ENCODE assay signal across 17 cellular contexts in the genomic region with DNA sequence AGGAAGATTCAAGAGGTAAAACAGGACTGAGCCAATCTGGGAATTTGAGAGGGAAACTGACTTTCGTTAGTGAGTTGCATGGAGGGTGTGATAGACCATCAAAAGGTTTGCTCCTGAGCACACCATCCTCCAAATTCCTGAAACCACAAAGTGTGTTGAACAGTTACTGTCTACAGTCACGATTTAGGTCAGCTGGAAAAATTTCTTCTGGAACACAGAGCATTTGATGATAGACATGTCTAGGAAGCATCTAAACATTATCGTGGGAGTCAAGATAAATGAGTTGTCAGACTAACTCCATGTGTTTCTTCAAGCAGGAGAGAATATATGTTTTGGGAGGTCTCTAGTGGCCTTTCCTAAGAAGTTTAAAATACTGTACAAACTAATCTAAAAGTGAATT.
A peak's percentile ranks its signal among the peaks of the same experiment; 100 is the strongest.
DNase-seq lines count a peak whose midpoint lies in the region; ATAC-seq, FAIRE-seq and TF ChIP-seq lines count a peak whose summit lies in the region.
"Had no signal": no experiment of that assay in that cellular context is flagged by ENCODE, and none has a peak within 500 bp of the region (broad histone marks: within the 10 kb centered on the region; RNA-seq: fewer than 3 reads in every experiment).

No MANE protein-coding gene starts in this region.

- H4K20me1 ChIP-seq in hepatocyte (ENCODE audit: insufficient read depth, poor library complexity, severe bottlenecking) = no peaks in the 10 kb centered on the region

- H3K4me2 ChIP-seq in hepatocyte = no peak overlapping the region
- H3K4me2 ChIP-seq in skeletal muscle satellite cell (ENCODE audit: low read length) = peak overlapping the region; percentile 27
- H3K4me2 ChIP-seq: GM23338 had no signal

- H3K27ac Mint-ChIP-seq in HFFc6 = peak overlapping the region; percentile 89
- H3K27ac Mint-ChIP-seq: CD4-positive, alpha-beta T cell; GM23338 had no signal

- no peaks in the 10 kb centered on the region for H3K9me3 ChIP-seq in hepatocyte (ENCODE audit: low read depth)
- no peaks in the 10 kb centered on the region for H3K9me3 ChIP-seq in skeletal muscle satellite cell (replicated peaks; ENCODE audit: low read length)
- H3K9me3 ChIP-seq: BE2C, Caco-2 had no signal

- no peaks in the 10 kb centered on the region for H3K36me3 Mint-ChIP-seq in HFFc6 (ENCODE audit: low read depth)

- H2AFZ ChIP-seq in hepatocyte = no peak overlapping the region
- H2AFZ ChIP-seq: GM23338 had no signal

- no peak overlapping the region for H3K4me3 ChIP-seq in hepatocyte
- no peak overlapping the region for H3K4me3 ChIP-seq in skeletal muscle satellite cell (ENCODE audit: low read length)
- H3K4me3 ChIP-seq: GM23338, K562 had no signal

- no peaks in the 10 kb centered on the region for H3K9me3 Mint-ChIP-seq in HFFc6
- H3K9me3 Mint-ChIP-seq: CD4-positive, alpha-beta T cell; GM23338 had no signal

- no peaks in the 10 kb centered on the region for H3K79me2 ChIP-seq in hepatocyte

- H3K9ac ChIP-seq in skeletal muscle satellite cell (ENCODE audit: low read depth, low read length) = no peak overlapping the region

- no peak for TF ChIP-seq CTCF in HFFc6 (IDR thresholded peaks at IDR 0.05)
- no peak for TF ChIP-seq CTCF in hepatocyte (IDR thresholded peaks at IDR 0.05; ENCODE audit: poor library complexity)

- no peak for DNase-seq in HFFc6
- peak; percentile 62 for DNase-seq in RPMI7951 (ENCODE audit: low read depth)
- DNase-seq in hepatocyte (ENCODE audit: low spot score) = no peak
- no peak for DNase-seq in H54 (ENCODE audit: insufficient read length, low spot score)
- no peak for DNase-seq in Ammon's horn (ENCODE audit: low spot score)
- DNase-seq: BE2C; Caco-2; CD4-positive, alpha-beta T cell; NCI-H1694 treated with DMSO at 0.1 percent for 48 hours; NCI-H510A; NCI-H748 treated with DMSO at 0.1 percent for 48 hours had no signal

- 71% methylated on average over 3 of the region's 3 CpGs for WGBS in hepatocyte (ENCODE audit: low lambda C conversion rate, missing lambda C conversion rate)

- no peak for ATAC-seq in HG02840 (IDR thresholded peaks at IDR 0.05; ENCODE audit: low FRiP score, unreplicated experiment)
- ATAC-seq: GM23338, HCT116, K562 had no signal

- no peak for TF ChIP-seq POLR2A in H54 (IDR thresholded peaks at IDR 0.05; ENCODE audit: low read depth, low read length)

- H3K4me1 Mint-ChIP-seq in HFFc6 (ENCODE audit: low read depth) = peaks cover 69% of the 10 kb centered on the region
- H3K4me1 Mint-ChIP-seq: GM23338 had no signal

- no peaks in the 10 kb centered on the region for H3K27me3 ChIP-seq in hepatocyte
- H3K27me3 ChIP-seq in skeletal muscle satellite cell (ENCODE audit: control insufficient read depth, insufficient read depth, low read length) = no peaks in the 10 kb centered on the region
- H3K27me3 ChIP-seq: BE2C had no signal

- no peaks in the 10 kb centered on the region for H3K36me3 ChIP-seq in hepatocyte (replicated peaks; ENCODE audit: insufficient read depth, low read depth)
- no peaks in the 10 kb centered on the region for H3K36me3 ChIP-seq in skeletal muscle satellite cell (ENCODE audit: insufficient read depth, low read length)
- H3K36me3 ChIP-seq: BE2C had no signal

- peak overlapping the region; percentile 18; the same call in 1 of the 2 replicates for H3K4me3 Mint-ChIP-seq in HFFc6
- H3K4me3 Mint-ChIP-seq: CD4-positive, alpha-beta T cell; GM23338 had no signal

- no peak for FAIRE-seq in H54 (lab: Jason Lieb, UNC)
- FAIRE-seq: G401.6, K562 had no signal

- H3K9me2 ChIP-seq in hepatocyte (replicated peaks; ENCODE audit: insufficient read depth) = no peaks in the 10 kb centered on the region

- peaks cover 23% of the 10 kb centered on the region for H3K4me1 ChIP-seq in hepatocyte (ENCODE audit: insufficient read depth)
- H3K4me1 ChIP-seq in skeletal muscle satellite cell (ENCODE audit: control insufficient read depth, insufficient read depth, low read length) = peaks cover 63% of the 10 kb centered on the region
- H3K4me1 ChIP-seq: BE2C, Caco-2 had no signal

- H3K27me3 Mint-ChIP-seq in HFFc6 (ENCODE audit: insufficient read depth) = no peaks in the 10 kb centered on the region

- H3K27ac ChIP-seq in hepatocyte = peak overlapping the region; percentile 27
